Comparison of ENCODE assay signal across 11 cellular contexts in genomic region chr9:136345281-136346156, GRCh38. TPM values are rescaled to one million over a fixed set of nuclear protein-coding genes. Genes with fewer than 3 reads are reported as not detected.
A peak's percentile ranks its signal among the peaks of the same experiment; 100 is the strongest.
DNase-seq lines count a peak whose midpoint lies in the region; ATAC-seq, FAIRE-seq and TF ChIP-seq lines count a peak whose summit lies in the region.
"Had no signal": no experiment of that assay in that cellular context is flagged by ENCODE, and none has a peak within 500 bp of the region (broad histone marks: within the 10 kb centered on the region; RNA-seq: fewer than 3 reads in every experiment).

No MANE protein-coding gene starts in this region.

- BruUV-seq in endothelial cell of umbilical vein (replicated peaks; lab: Mats Ljungman, UMichigan), result no TSS peak

- no peaks in the 10 kb centered on the region for H4K20me1 ChIP-seq in endothelial cell of umbilical vein (replicated peaks; ENCODE audit: control insufficient read depth, extremely low read depth, insufficient read depth, low read length)

- H3K79me2 ChIP-seq in endothelial cell of umbilical vein (ENCODE audit: control insufficient read depth, insufficient read depth, low read length), result no peaks in the 10 kb centered on the region

- no peak overlapping the region for H2AFZ ChIP-seq in endothelial cell of umbilical vein (ENCODE audit: low read depth, low read length)

- peak; percentile 39 to 71 for TF ChIP-seq CTCF in endothelial cell of umbilical vein (IDR thresholded peaks at IDR 0.05; ENCODE audit: extremely low read depth in 1 of 2, insufficient read depth in 1 of 2, low read depth in 1 of 2, low read length in 2 of 2)

- dilution Hi-C loops in endothelial cell of umbilical vein (cut with MboI; ENCODE audit: extremely low pct_ligation_motif_present, low sequenced_read_pairs), result no loop called here

- no peak overlapping the region for H3K4me3 Mint-ChIP-seq in activated naive CD4-positive, alpha-beta T cell treated with anti-CD3 and anti-CD28 coated beads for 36 hours
- H3K4me3 Mint-ChIP-seq in activated T-cell treated with anti-CD3 and anti-CD28 coated beads, Interleukin-2, amount 50 U/mL, for 72 hours, result no peak overlapping the region
- H3K4me3 Mint-ChIP-seq: naive B cell had no signal

- no peaks in the 10 kb centered on the region for H3K9me1 ChIP-seq in endothelial cell of umbilical vein (replicated peaks; ENCODE audit: control insufficient read depth, extremely low read depth, insufficient read depth, low read length)

- TF ChIP-seq POLR2A in endothelial cell of umbilical vein (IDR thresholded peaks at IDR 0.05; ENCODE audit: low read depth, low read length), result no peak

- peak; percentile 68 for FAIRE-seq in endothelial cell of umbilical vein (lab: Jason Lieb, UNC)

- no peak overlapping the region for H3K27ac Mint-ChIP-seq in activated naive CD4-positive, alpha-beta T cell treated with anti-CD3 and anti-CD28 coated beads for 36 hours
- H3K27ac Mint-ChIP-seq in activated T-cell treated with anti-CD3 and anti-CD28 coated beads, Interleukin-2, amount 50 U/mL, for 72 hours, result no peak overlapping the region

- H3K36me3 Mint-ChIP-seq in activated naive CD4-positive, alpha-beta T cell treated with anti-CD3 and anti-CD28 coated beads for 36 hours (ENCODE audit: low read depth), result no peaks in the 10 kb centered on the region
- H3K36me3 Mint-ChIP-seq in activated T-cell treated with anti-CD3 and anti-CD28 coated beads, Interleukin-2, amount 50 U/mL, for 72 hours (ENCODE audit: insufficient read depth in 2 of 2), result no peaks in the 10 kb centered on the region
- H3K36me3 Mint-ChIP-seq: naive B cell had no signal

- POLR2A ChIA-PET in endothelial cell of umbilical vein (lab: Charles Lee), result interaction anchor here (1.1 to 1.2 kb wide), 2 partner anchors 15 to 18 kb away, joined by 3 to 5 read pairs; partner anchors contain the start of gene DNLZ

- CTCF ChIA-PET in endothelial cell of umbilical vein (lab: Charles Lee), result interaction anchor here (1.0 to 2.9 kb wide), 7 partner anchors 8 to 56 kb away, joined by 3 to 25 read pairs (median 5); partner anchors contain the start of gene DNLZ
- CTCF ChIA-PET in activated naive CD4-positive, alpha-beta T cell treated with anti-CD3 and anti-CD28 coated beads for 36 hours (lab: Charles Lee), result interaction anchor here (1.7 kb wide), 1 partner anchor 17 kb away, joined by 3 read pairs; no protein-coding TSS in a partner anchor

- H3K9ac ChIP-seq in NT2/D1 (ENCODE audit: insufficient read length, low read depth), result peak overlapping the region; percentile 68
- H3K9ac ChIP-seq in endothelial cell of umbilical vein (replicated peaks; ENCODE audit: extremely low read depth, insufficient read depth, low read length), result no peak overlapping the region

- H3K36me3 ChIP-seq in NT2/D1 (ENCODE audit: insufficient read depth, insufficient read length, low read length), result peaks cover 36% of the 10 kb centered on the region
- peaks cover 0 to 2% of the 10 kb centered on the region in 2 experiments for H3K36me3 ChIP-seq in endothelial cell of umbilical vein (ENCODE audit: control insufficient read depth in 2 of 2, extremely low read depth in 1 of 2, insufficient read depth in 2 of 2, low read length in 2 of 2)

- peaks cover 38% of the 10 kb centered on the region for H3K4me1 ChIP-seq in NT2/D1 (ENCODE audit: insufficient read depth, insufficient read length)
- H3K4me1 ChIP-seq in endothelial cell of umbilical vein (ENCODE audit: control insufficient read depth, extremely low read depth, insufficient read depth, low read length), result peaks cover 10% of the 10 kb centered on the region

- no peaks in the 10 kb centered on the region for H3K9me3 Mint-ChIP-seq in activated naive CD4-positive, alpha-beta T cell treated with anti-CD3 and anti-CD28 coated beads for 36 hours
- H3K9me3 Mint-ChIP-seq in activated T-cell treated with anti-CD3 and anti-CD28 coated beads, Interleukin-2, amount 50 U/mL, for 72 hours, result no peaks in the 10 kb centered on the region
- H3K9me3 Mint-ChIP-seq: naive B cell had no signal

- no peak overlapping the region for H3K4me2 ChIP-seq in endothelial cell of umbilical vein (ENCODE audit: insufficient read depth, low read length)

- no peaks in the 10 kb centered on the region for H3K4me1 Mint-ChIP-seq in activated naive CD4-positive, alpha-beta T cell treated with anti-CD3 and anti-CD28 coated beads for 36 hours (ENCODE audit: low read depth)
- no peaks in the 10 kb centered on the region for H3K4me1 Mint-ChIP-seq in activated T-cell treated with anti-CD3 and anti-CD28 coated beads, Interleukin-2, amount 50 U/mL, for 72 hours (ENCODE audit: low read depth)
- H3K4me1 Mint-ChIP-seq: naive B cell had no signal

- peak; percentile 71 for DNase-seq in A172 (ENCODE audit: low spot score)
- DNase-seq in NT2/D1 (ENCODE audit: low read depth, low spot score), result no peak
- DNase-seq in endothelial cell of umbilical vein (ENCODE audit: low read depth, low spot score), result peak; percentile 35
- DNase-seq in medulla oblongata (ENCODE audit: extremely low spot score), result peak; percentile 92
- DNase-seq in activated naive CD4-positive, alpha-beta T cell treated with anti-CD3 and anti-CD28 coated beads for 36 hours, result no peak
- no peak for DNase-seq in activated T-cell treated with anti-CD3 and anti-CD28 coated beads, Interleukin-2, amount 50 U/mL, for 72 hours
- DNase-seq: activated CD4-positive, alpha-beta T cell treated with anti-CD3 and anti-CD28 coated beads, Interleukin-2, amount 50 U/mL, for 48 hours; AML-193; naive B cell had no signal

- ATAC-seq in HG02798 (IDR thresholded peaks at IDR 0.05; ENCODE audit: poor library complexity, unreplicated experiment) (no peak), GM19463 (IDR thresholded peaks at IDR 0.05; ENCODE audit: unreplicated experiment) (no peak)
- no peak for ATAC-seq in activated T-cell treated with anti-CD3 and anti-CD28 coated beads, Interleukin-2, amount 50 U/mL, for 72 hours (replicated peaks in 1 of 2)

- H3K27me3 ChIP-seq in NT2/D1 (ENCODE audit: insufficient read depth, insufficient read length) (no peaks in the 10 kb centered on the region), endothelial cell of umbilical vein (ENCODE audit: control insufficient read depth in 2 of 2, insufficient read depth in 2 of 2, low read length in 2 of 2) (no peaks in the 10 kb centered on the region)

- H3K27me3 Mint-ChIP-seq in activated naive CD4-positive, alpha-beta T cell treated with anti-CD3 and anti-CD28 coated beads for 36 hours (ENCODE audit: low read depth), result no peaks in the 10 kb centered on the region
- no peaks in the 10 kb centered on the region for H3K27me3 Mint-ChIP-seq in activated T-cell treated with anti-CD3 and anti-CD28 coated beads, Interleukin-2, amount 50 U/mL, for 72 hours (ENCODE audit: low read depth)
- H3K27me3 Mint-ChIP-seq: naive B cell had no signal

- intact Hi-C loops in endothelial cell of umbilical vein (cut with micrococcal nuclease), result loop anchor here (1.0 kb wide), 1 partner anchor 286 kb away; no protein-coding TSS in a partner anchor
- intact Hi-C loops in activated naive CD4-positive, alpha-beta T cell treated with anti-CD3 and anti-CD28 coated beads for 36 hours (cut with micrococcal nuclease), result no loop called here

- H3K9me3 ChIP-seq in NT2/D1 (ENCODE audit: insufficient read depth, low read length) (no peaks in the 10 kb centered on the region; the same call in 1 of the 2 replicates), endothelial cell of umbilical vein (replicated peaks; ENCODE audit: control insufficient read depth, insufficient read depth, low read length) (no peaks in the 10 kb centered on the region)

- no peak overlapping the region for H3K27ac ChIP-seq in endothelial cell of umbilical vein (ENCODE audit: insufficient read depth, low read depth, low read length)

- H3K4me3 ChIP-seq in NT2/D1 (ENCODE audit: insufficient read length, low read depth), result no peak overlapping the region
- no peak overlapping the region for H3K4me3 ChIP-seq in endothelial cell of umbilical vein (replicated peaks in 1 of 3; ENCODE audit: insufficient read depth in 1 of 3, low read depth in 1 of 3, low read length in 3 of 3)

RNA-seq across cellular contexts. Expression of gene DNLZ, which starts 18.0 kb away (rescaled TPM):
- 40.1 and 84.2 TPM in 2 replicates for total RNA-seq in A172 (2014; rRNA removed; shearing (Covaris generic))
- 26.9 and 27.5 TPM in 2 replicates for total RNA-seq in endothelial cell of umbilical vein
- 23.0 and 38.4 TPM in 2 replicates for polyA plus RNA-seq in endothelial cell of umbilical vein
- 12.6 and 14.5 TPM in 2 replicates for polyA plus RNA-seq in endothelial cell of umbilical vein (2011; cell fraction: cytosol; rRNA removed)
- 7.0 and 8.5 TPM in 2 replicates for polyA plus RNA-seq in endothelial cell of umbilical vein (2011; cell fraction: nucleus; rRNA removed)
- polyA plus RNA-seq in endothelial cell of umbilical vein (2012), result 12.0 and 12.5 TPM in 2 replicates
- 2.1 and 2.6 TPM in 2 replicates for polyA minus RNA-seq in endothelial cell of umbilical vein
- polyA minus RNA-seq in endothelial cell of umbilical vein (2011; cell fraction: cytosol; rRNA and poly(A)+ RNA removed), result 6.8 TPM
- polyA minus RNA-seq in endothelial cell of umbilical vein (2011; cell fraction: nucleus; rRNA and poly(A)+ RNA removed), result 1.7 and 3.0 TPM in 2 replicates
- total RNA-seq in activated naive CD4-positive, alpha-beta T cell treated with anti-CD3 and anti-CD28 coated beads for 36 hours, result 10 to 100 TPM in 1 of 2 experiments, 1 to 10 TPM in 1; 9.9 to 12.0 TPM
- 10 to 100 TPM; 10.8 to 14.4 TPM for total RNA-seq in activated T-cell treated with anti-CD3 and anti-CD28 coated beads, Interleukin-2, amount 50 U/mL, for 72 hours

RNA-seq across cellular contexts. Expression of gene GPSM1, which starts 18.2 kb away (rescaled TPM):
- 92.9 and 101 TPM in 2 replicates for total RNA-seq in A172 (2014; rRNA removed; shearing (Covaris generic))
- total RNA-seq in endothelial cell of umbilical vein, result 42.8 and 47.1 TPM in 2 replicates
- polyA plus RNA-seq in endothelial cell of umbilical vein, result 34.6 and 40.3 TPM in 2 replicates
- 16.7 and 24.9 TPM in 2 replicates for polyA plus RNA-seq in endothelial cell of umbilical vein (2011; cell fraction: cytosol; rRNA removed)
- 81.4 and 102 TPM in 2 replicates for polyA plus RNA-seq in endothelial cell of umbilical vein (2011; cell fraction: nucleus; rRNA removed)
- 22.3 and 40.4 TPM in 2 replicates for polyA plus RNA-seq in endothelial cell of umbilical vein (2012)
- polyA minus RNA-seq in endothelial cell of umbilical vein, result 12.5 and 17.5 TPM in 2 replicates
- polyA minus RNA-seq in endothelial cell of umbilical vein (2011; cell fraction: cytosol; rRNA and poly(A)+ RNA removed), result 7.5 TPM
- polyA minus RNA-seq in endothelial cell of umbilical vein (2011; cell fraction: nucleus; rRNA and poly(A)+ RNA removed), result 20.3 and 41.3 TPM in 2 replicates
- 1 to 10 TPM; 9.0 TPM for total RNA-seq in activated naive CD4-positive, alpha-beta T cell treated with anti-CD3 and anti-CD28 coated beads for 36 hours
- 10 to 100 TPM; 11.6 to 12.3 TPM for total RNA-seq in activated T-cell treated with anti-CD3 and anti-CD28 coated beads, Interleukin-2, amount 50 U/mL, for 72 hours

RNA-seq across cellular contexts. Expression of gene CARD9, which starts 27.9 kb away (rescaled TPM):
- total RNA-seq in A172 (2014; rRNA removed; shearing (Covaris generic)), result 0.95 and 1.1 TPM in 2 replicates
- 0.16 and 0.71 TPM in 2 replicates for total RNA-seq in endothelial cell of umbilical vein
- polyA plus RNA-seq in endothelial cell of umbilical vein, result 0.19 and 0.22 TPM in 2 replicates
- 0.13 and 0.23 TPM in 2 replicates for polyA plus RNA-seq in endothelial cell of umbilical vein (2011; cell fraction: cytosol; rRNA removed)
- polyA plus RNA-seq in endothelial cell of umbilical vein (2011; cell fraction: nucleus; rRNA removed), result 0.83 and 0.88 TPM in 2 replicates
- 0.43 and 0.74 TPM in 2 replicates for polyA plus RNA-seq in endothelial cell of umbilical vein (2012)
- 0.28 and 0.39 TPM in 2 replicates for polyA minus RNA-seq in endothelial cell of umbilical vein
- polyA minus RNA-seq in endothelial cell of umbilical vein (2011; cell fraction: cytosol; rRNA and poly(A)+ RNA removed), result 2.0 TPM
- 0.34 and 0.43 TPM in 2 replicates for polyA minus RNA-seq in endothelial cell of umbilical vein (2011; cell fraction: nucleus; rRNA and poly(A)+ RNA removed)
- total RNA-seq in activated naive CD4-positive, alpha-beta T cell treated with anti-CD3 and anti-CD28 coated beads for 36 hours, result under 1 TPM; 0.12 to 0.22 TPM
- total RNA-seq in activated T-cell treated with anti-CD3 and anti-CD28 coated beads, Interleukin-2, amount 50 U/mL, for 72 hours, result 1 to 10 TPM; 1.2 to 1.6 TPM

RNA-seq across cellular contexts. Expression of gene CCDC187, which starts 41.6 kb away (rescaled TPM):
- total RNA-seq in A172 (2014; rRNA removed; shearing (Covaris generic)), result 0.05 and 0.07 TPM in 2 replicates
- total RNA-seq in endothelial cell of umbilical vein, result not detected in 2 replicates
- not detected in 2 replicates for polyA plus RNA-seq in endothelial cell of umbilical vein
- polyA plus RNA-seq in endothelial cell of umbilical vein (2011; cell fraction: cytosol; rRNA removed), result not detected in 2 replicates
- not detected in 2 replicates for polyA plus RNA-seq in endothelial cell of umbilical vein (2011; cell fraction: nucleus; rRNA removed)
- not detected in 2 replicates for polyA plus RNA-seq in endothelial cell of umbilical vein (2012)
- not detected in 2 replicates for polyA minus RNA-seq in endothelial cell of umbilical vein
- polyA minus RNA-seq in endothelial cell of umbilical vein (2011; cell fraction: cytosol; rRNA and poly(A)+ RNA removed), result 0.41 TPM
- not detected in 2 replicates for polyA minus RNA-seq in endothelial cell of umbilical vein (2011; cell fraction: nucleus; rRNA and poly(A)+ RNA removed)
- not detected for total RNA-seq in activated naive CD4-positive, alpha-beta T cell treated with anti-CD3 and anti-CD28 coated beads for 36 hours
- total RNA-seq in activated T-cell treated with anti-CD3 and anti-CD28 coated beads, Interleukin-2, amount 50 U/mL, for 72 hours, result not detected

RNA-seq across cellular contexts. Expression of gene SNAPC4, which starts 54.5 kb away (rescaled TPM):
- total RNA-seq in A172 (2014; rRNA removed; shearing (Covaris generic)), result 16.9 and 23.8 TPM in 2 replicates
- total RNA-seq in endothelial cell of umbilical vein, result 14.7 and 17.5 TPM in 2 replicates
- 6.7 and 8.4 TPM in 2 replicates for polyA plus RNA-seq in endothelial cell of umbilical vein
- polyA plus RNA-seq in endothelial cell of umbilical vein (2011; cell fraction: cytosol; rRNA removed), result 3.6 and 4.5 TPM in 2 replicates
- polyA plus RNA-seq in endothelial cell of umbilical vein (2011; cell fraction: nucleus; rRNA removed), result 35.6 and 37.7 TPM in 2 replicates
- 11.7 and 14.4 TPM in 2 replicates for polyA plus RNA-seq in endothelial cell of umbilical vein (2012)
- 4.2 and 6.7 TPM in 2 replicates for polyA minus RNA-seq in endothelial cell of umbilical vein
- polyA minus RNA-seq in endothelial cell of umbilical vein (2011; cell fraction: cytosol; rRNA and poly(A)+ RNA removed), result 5.0 TPM
- 5.9 and 10.7 TPM in 2 replicates for polyA minus RNA-seq in endothelial cell of umbilical vein (2011; cell fraction: nucleus; rRNA and poly(A)+ RNA removed)
- 10 to 100 TPM; 12.3 to 14.1 TPM for total RNA-seq in activated naive CD4-positive, alpha-beta T cell treated with anti-CD3 and anti-CD28 coated beads for 36 hours
- 10 to 100 TPM; 10.9 to 14.3 TPM for total RNA-seq in activated T-cell treated with anti-CD3 and anti-CD28 coated beads, Interleukin-2, amount 50 U/mL, for 72 hours

Comparison
In these comparisons a context has a peak if more than half of its experiments do, and no peak if none do; other contexts are left out.
1. DNase-seq: peak in A172 (single experiment), endothelial cell of umbilical vein (single experiment) and medulla oblongata (single experiment); none in NT2/D1 (single experiment), activated naive CD4-positive, alpha-beta T cell treated with anti-CD3 and anti-CD28 coated beads for 36 hours (single experiment) and activated T-cell treated with anti-CD3 and anti-CD28 coated beads, Interleukin-2, amount 50 U/mL, for 72 hours (0 of 2).